Comparison of ENCODE assay signal across 22 cellular contexts in the genomic region with DNA sequence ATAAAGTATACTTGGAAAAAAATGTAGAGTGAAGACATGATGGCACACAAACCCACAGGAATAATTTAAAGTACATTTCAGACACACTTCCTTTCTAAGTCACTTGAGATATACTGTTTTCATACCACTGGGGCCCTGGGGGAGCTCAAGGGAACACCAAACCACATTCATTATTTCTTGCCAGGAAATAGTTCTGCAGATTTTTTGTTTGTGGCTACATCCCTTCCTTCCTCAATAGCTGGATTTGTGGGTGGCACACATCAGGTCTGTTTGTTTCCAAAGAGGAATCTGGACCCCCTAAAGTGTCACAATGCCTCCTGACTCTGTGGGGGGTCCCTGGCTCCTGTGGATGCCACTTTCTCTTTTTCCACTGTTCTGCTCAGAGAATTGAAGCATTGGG.
DNase-seq lines count a peak whose midpoint lies in the region; ATAC-seq and TF ChIP-seq lines count a peak whose summit lies in the region.
"Had no signal": no experiment of that assay in that cellular context is flagged by ENCODE, and none has a peak within 500 bp of the region (broad histone marks: within the 10 kb centered on the region; RNA-seq: fewer than 3 reads in every experiment).

No MANE protein-coding gene starts in this region.

- ATAC-seq in omental fat pad (ENCODE audit: low FRiP score): no peak
- no peak for ATAC-seq in GM18519 (IDR thresholded peaks at IDR 0.05; ENCODE audit: low FRiP score, unreplicated experiment)
- ATAC-seq: gastroesophageal sphincter, K562, left colon, T-helper 17 cell had no signal

- TF ChIP-seq CTCF in choroid plexus epithelial cell (conservative IDR thresholded peaks at IDR 0.05; ENCODE audit: low read depth, low read length) (peak; percentile 19), osteocyte (IDR thresholded peaks at IDR 0.05) (no peak), omental fat pad (IDR thresholded peaks at IDR 0.05) (no peak)

- peak overlapping the region; percentile 83 for H3K27ac ChIP-seq in SK-N-MC
- H3K27ac ChIP-seq: ascending aorta, gastroesophageal sphincter had no signal

- H3K4me1 Mint-ChIP-seq in osteocyte (ENCODE audit: unreplicated experiment): peaks cover 39% of the 10 kb centered on the region
- H3K4me1 Mint-ChIP-seq: activated CD4-positive, alpha-beta memory T cell treated with anti-CD3 and anti-CD28 coated beads, Interleukin-2, amount 10 ng/mL, durations not matched to agents 7 days and 5 days; nephron; T-helper 17 cell had no signal

- peaks cover 27% of the 10 kb centered on the region for H3K36me3 Mint-ChIP-seq in osteocyte (ENCODE audit: unreplicated experiment)

- peaks cover 3% of the 10 kb centered on the region; the same call in 1 of the 2 replicates for H3K36me3 ChIP-seq in SK-N-MC (ENCODE audit: insufficient read depth, low read length)
- H3K36me3 ChIP-seq: ascending aorta, gastroesophageal sphincter had no signal

- H3K4me3 Mint-ChIP-seq in osteocyte (ENCODE audit: unreplicated experiment): no peak overlapping the region
- H3K4me3 Mint-ChIP-seq: activated CD4-positive, alpha-beta memory T cell treated with anti-CD3 and anti-CD28 coated beads, Interleukin-2, amount 10 ng/mL, durations not matched to agents 7 days and 5 days; HFFc6; nephron; T-helper 17 cell had no signal

- H3K9ac ChIP-seq in SK-N-MC (ENCODE audit: insufficient read length): no peak overlapping the region

- DNase-seq in H4 (ENCODE audit: low spot score) (peak; percentile 33), SK-N-MC (ENCODE audit: low read depth, low spot score) (peak; percentile 97), choroid plexus epithelial cell (ENCODE audit: low read depth) (peak; percentile 83), osteocyte (ENCODE audit: extremely low spot score, unreplicated experiment) (no peak), activated gamma-delta T cell (lab: John Stamatoyannopoulos, UW) (no peak), omental fat pad (ENCODE audit: low spot score) (no peak), SIG-M5 treated with dmso at 0.1 percent for 504 hours (lab: John Stamatoyannopoulos, UW; ENCODE audit: unreplicated experiment) (no peak)
- DNase-seq: activated CD4-positive, alpha-beta memory T cell treated with anti-CD3 and anti-CD28 coated beads, Interleukin-2, amount 10 ng/mL, durations not matched to agents 7 days and 5 days; activated naive CD4-positive, alpha-beta T cell treated with Interleukin-2 at 50 U/mL for 16 hours; cortex of kidney; HFFc6; left colon; NCI-H1105 treated with DMSO at 0.1 percent for 48 hours; NCI-H524 treated with DMSO at 0.1 percent for 48 hours; Right ventricle myocardium superior; stimulated activated CD4-positive, alpha-beta T cell treated with anti-CD3 and anti-CD28 coated beads, Interleukin-4, amount 100 ng/mL, for 4 hours; T-helper 17 cell had no signal

- peaks cover 10% of the 10 kb centered on the region; the same call in 1 of the 2 replicates for H3K9me3 ChIP-seq in SK-N-MC (ENCODE audit: low read depth, low read length)

- H3K27ac Mint-ChIP-seq in osteocyte (ENCODE audit: unreplicated experiment): peak overlapping the region; percentile 88
- H3K27ac Mint-ChIP-seq: activated CD4-positive, alpha-beta memory T cell treated with anti-CD3 and anti-CD28 coated beads, Interleukin-2, amount 10 ng/mL, durations not matched to agents 7 days and 5 days; HFFc6; nephron; T-helper 17 cell had no signal

- no peaks in the 10 kb centered on the region for H3K27me3 Mint-ChIP-seq in osteocyte (ENCODE audit: unreplicated experiment)
- H3K27me3 Mint-ChIP-seq: activated CD4-positive, alpha-beta memory T cell treated with anti-CD3 and anti-CD28 coated beads, Interleukin-2, amount 10 ng/mL, durations not matched to agents 7 days and 5 days; T-helper 17 cell had no signal

- H3K4me3 ChIP-seq in SK-N-MC: peak overlapping the region; percentile 40
- no peak overlapping the region for H3K4me3 ChIP-seq in choroid plexus epithelial cell (ENCODE audit: low read depth, low read length)
- H3K4me3 ChIP-seq: ascending aorta, gastroesophageal sphincter, K562 had no signal

- H3K9me3 Mint-ChIP-seq in osteocyte (ENCODE audit: unreplicated experiment): peaks cover 27% of the 10 kb centered on the region

Comparison
In these comparisons a context has a peak if more than half of its experiments do, and no peak if none do; other contexts are left out.
1. DNase-seq: peak in H4 (single experiment), SK-N-MC (single experiment) and choroid plexus epithelial cell (single experiment); none in osteocyte (single experiment), activated gamma-delta T cell (single experiment), omental fat pad (single experiment) and SIG-M5 treated with dmso at 0.1 percent for 504 hours (single experiment).